Comparison of ENCODE assay signal across 30 cellular contexts in the genomic region with DNA sequence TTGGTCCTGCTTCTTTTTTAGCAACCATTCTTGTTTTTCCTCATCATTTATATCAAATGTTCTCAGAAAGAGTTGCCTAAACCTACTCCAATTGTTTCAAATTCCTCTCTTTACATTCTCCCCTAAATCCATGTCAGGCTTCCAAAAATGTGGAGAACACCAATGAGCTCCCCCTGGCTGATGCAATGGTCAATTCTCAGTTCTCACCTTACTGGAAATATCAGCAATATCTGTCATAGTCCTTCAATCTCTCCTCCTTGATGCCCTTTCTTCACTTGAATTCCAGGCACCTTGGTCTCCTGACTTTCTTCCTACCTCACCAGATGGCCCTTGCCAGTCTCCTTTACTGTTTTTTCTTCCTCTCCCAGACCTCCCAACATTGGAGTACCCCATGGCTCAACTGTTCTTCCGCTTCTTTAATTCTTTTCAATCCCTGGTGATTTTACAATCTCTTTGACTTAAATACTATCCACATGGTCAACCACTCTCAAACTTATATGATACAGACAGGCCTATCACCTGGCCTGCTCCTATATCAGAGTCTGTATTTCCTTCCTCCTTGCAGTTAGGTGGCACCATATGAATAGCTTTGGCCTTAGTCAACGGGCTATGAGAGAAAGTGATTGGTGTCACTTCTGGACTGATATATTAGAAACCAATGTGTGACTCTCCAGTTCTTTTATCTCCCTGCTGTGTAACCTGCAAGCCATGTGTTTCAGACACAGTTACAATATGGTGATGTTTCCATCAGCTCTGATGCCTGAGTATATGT. TPM values are rescaled to one million over a fixed set of nuclear protein-coding genes. Genes with fewer than 3 reads are reported as not detected.
DNase-seq lines count a peak whose midpoint lies in the region; ATAC-seq, FAIRE-seq and TF ChIP-seq lines count a peak whose summit lies in the region.
"Had no signal": no experiment of that assay in that cellular context is flagged by ENCODE, and none has a peak within 500 bp of the region (broad histone marks: within the 10 kb centered on the region; RNA-seq: fewer than 3 reads in every experiment).

No MANE protein-coding gene starts in this region.

- no peak for FAIRE-seq in K562 (lab: Jason Lieb, UNC)
- FAIRE-seq: small intestine had no signal

- no peak overlapping the region for H2BK120ac ChIP-seq in H9 (ENCODE audit: low read depth, low read length, poor library complexity, severe bottlenecking)

- no peak overlapping the region for H2BK5ac ChIP-seq in H9 (ENCODE audit: insufficient read length, low read length)

- no peak overlapping the region for H3K9ac ChIP-seq in H9 (ENCODE audit: extremely low read depth, insufficient read length, low read length)
- no peak overlapping the region for H3K9ac ChIP-seq in K562 (ENCODE audit: insufficient read depth in 1 of 2, low read depth in 2 of 2, low read length in 2 of 2)

- no peaks in the 10 kb centered on the region for H3K79me1 ChIP-seq in H9 (ENCODE audit: insufficient read depth, low read depth, low read length, poor library complexity, severe bottlenecking)

- TF ChIP-seq POLR2A in K562 (conservative IDR thresholded peaks at IDR 0.05), result no peak

- no peaks in the 10 kb centered on the region for H3K36me3 ChIP-seq in K562 (ENCODE audit: control insufficient read depth, insufficient read depth, low read length)
- H3K36me3 ChIP-seq: ascending aorta, right atrium auricular region, upper lobe of left lung had no signal

- H3K9me3 ChIP-seq in H9 (ENCODE audit: control insufficient read depth, low read depth, low read length), result no peaks in the 10 kb centered on the region
- H3K9me3 ChIP-seq in K562 (replicated peaks; ENCODE audit: control insufficient read depth, insufficient read depth, low read depth, low read length), result no peaks in the 10 kb centered on the region
- H3K9me3 ChIP-seq: ascending aorta, Caco-2, right atrium auricular region, upper lobe of left lung had no signal

- H3K36me3 Mint-ChIP-seq in H9 (ENCODE audit: insufficient read depth in 1 of 3, low read depth in 3 of 3), result no peaks in the 10 kb centered on the region
- H3K36me3 Mint-ChIP-seq: CD14-positive monocyte; stimulated activated naive B cell treated with anti-CD40 and anti-IgM and Interleukin-4, amounts not matched to agents 10 μg/mL and 1 μg/mL and 100 μg/mL, for 72 hours had no signal

- H3K4me3 ChIP-seq in K562, result no peak overlapping the region
- H3K4me3 ChIP-seq: ascending aorta, right atrium auricular region, upper lobe of left lung had no signal

- no peak overlapping the region for H3K23ac ChIP-seq in H9 (ENCODE audit: insufficient read length, low read depth, low read length)

- no peak overlapping the region for H4K91ac ChIP-seq in H9 (ENCODE audit: insufficient read length, low read depth, low read length)

- TF ChIP-seq EP300 in K562 (IDR thresholded peaks at IDR 0.05; ENCODE audit: low read length), result no peak

- H3K4me3 Mint-ChIP-seq in H9, result no peak overlapping the region
- H3K4me3 Mint-ChIP-seq: CD14-positive monocyte; effector memory CD8-positive, alpha-beta T cell; neural crest cell; stimulated activated naive B cell treated with anti-CD40 and anti-IgM and Interleukin-4, amounts not matched to agents 10 μg/mL and 1 μg/mL and 100 μg/mL, for 72 hours; T-helper 2 cell treated with Interferon-gamma antibody and Interleukin-4, amounts not matched to agents 5 μg/mL and 100 μg/mL, for 36 hours had no signal

- no peak for DNase-seq in H9
- DNase-seq in K562 (ENCODE audit: extremely low read depth in 1 of 4, low spot score in 3 of 4), result no peak
- DNase-seq in left lobe of liver (ENCODE audit: low spot score), result no peak
- DNase-seq in NCI-H1417 (lab: John Stamatoyannopoulos, UW), result no peak
- DNase-seq in left colon, result no peak
- no peak for DNase-seq in NCI-H2107 (lab: John Stamatoyannopoulos, UW)
- DNase-seq: activated CD4-positive, alpha-beta T cell treated with anti-CD3 and anti-CD28 coated beads, Interleukin-2, amount 50 U/mL, for 48 hours; activated CD4-positive, CD25-positive, alpha-beta regulatory T cell treated with anti-CD3 and anti-CD28 coated beads, Interleukin-2, amount 50 U/mL, for 72 hours; activated gamma-delta T cell treated with Interleukin-2 at 50 U/mL for 16 hours; activated T-cell treated with anti-CD3 and anti-CD28 coated beads, Interleukin-2, amount 50 U/mL, for 48 hours; Caco-2; DND-41; effector memory CD8-positive, alpha-beta T cell; GF-D8; head of caudate nucleus; NCI-H446 treated with DMSO at 0.1 percent for 48 hours; NCI-H82; posterior cingulate gyrus; small intestine; stimulated activated naive B cell treated with anti-CD40 and anti-IgM and Interleukin-4, amounts not matched to agents 10 μg/mL and 1 μg/mL and 100 μg/mL, for 72 hours; upper lobe of left lung had no signal

- TF ChIP-seq CTCF in C4-2B (conservative IDR thresholded peaks at IDR 0.05) (peak; percentile 21; the same call in 1 of the 2 replicates), H9 (conservative IDR thresholded peaks at IDR 0.05) (peak; percentile 41; the same call in 2 of the 3 replicates), K562 (IDR thresholded peaks at IDR 0.05 in 2 of 3, conservative IDR thresholded peaks at IDR 0.05 in 1 of 3; ENCODE audit: insufficient read depth in 2 of 3, low read depth in 1 of 3, low read length in 3 of 3) (peak; percentile 2 to 38 (median 36); a peak in 2 of 6 replicates)

- H3K56ac ChIP-seq in H9 (ENCODE audit: insufficient read length, low read depth, low read length), result no peak overlapping the region

- H3K18ac ChIP-seq in H9 (ENCODE audit: insufficient read length, low read depth, low read length), result no peak overlapping the region

- no peak overlapping the region for H3T11ph ChIP-seq in H9 (ENCODE audit: low read length)

- no peak overlapping the region for H2BK20ac ChIP-seq in H9 (ENCODE audit: low read depth, low read length, poor library complexity, severe bottlenecking)

- no peak overlapping the region for H3K14ac ChIP-seq in H9 (ENCODE audit: insufficient read depth, low read length)

- no peak overlapping the region for H3K4me2 ChIP-seq in H9 (ENCODE audit: insufficient read depth, insufficient read length, low read length)
- H3K4me2 ChIP-seq in K562 (ENCODE audit: insufficient read depth, low read length), result no peak overlapping the region

- POLR2A ChIA-PET in K562 (lab: Yijun Ruan, JAX), result interaction anchor here (0.5 to 0.6 kb wide), 2 partner anchors 26 to 117 kb away, joined by 3 read pairs; no protein-coding TSS in a partner anchor

- H3K4me1 Mint-ChIP-seq in H9, result peaks cover 0 to 4% of the 10 kb centered on the region in 2 experiments; a peak in 1 of 4 replicates
- H3K4me1 Mint-ChIP-seq: CD14-positive monocyte; stimulated activated naive B cell treated with anti-CD40 and anti-IgM and Interleukin-4, amounts not matched to agents 10 μg/mL and 1 μg/mL and 100 μg/mL, for 72 hours had no signal

- H3K27ac ChIP-seq in C4-2B (no peak overlapping the region), H9 (ENCODE audit: insufficient read length, low read depth, low read length) (no peak overlapping the region), K562 (ENCODE audit: extremely low read depth, low read depth, low read length) (no peak overlapping the region)
- H3K27ac ChIP-seq: ascending aorta, right atrium auricular region, upper lobe of left lung had no signal

- H2AFZ ChIP-seq in H9 (ENCODE audit: low read length) (no peak overlapping the region), K562 (ENCODE audit: low read depth, low read length) (no peak overlapping the region)

- BruUV-seq in K562 (replicated peaks; lab: Mats Ljungman, UMichigan), result no TSS peak

- no peaks in the 10 kb centered on the region for H4K20me1 ChIP-seq in H9 (ENCODE audit: control insufficient read depth, insufficient read depth, insufficient read length)
- H4K20me1 ChIP-seq in K562 (replicated peaks; ENCODE audit: control insufficient read depth, insufficient read depth, low read length), result no peaks in the 10 kb centered on the region

- intact Hi-C loops in K562 (cut with micrococcal nuclease), result loop anchor here (2.0 kb wide), 1 partner anchor 75 kb away; no protein-coding TSS in a partner anchor
- intact Hi-C loops in left colon (cut with DNase I, micrococcal nuclease), result no loop called here

- WGBS in H9 (ENCODE audit: extremely low coverage, insufficient read length, low lambda C conversion rate), result no CpG with 5 or more reads among the region's 2 CpGs
- 73% methylated on average over 2 of the region's 2 CpGs for WGBS in K562 (ENCODE audit: insufficient coverage, low coverage, missing lambda C conversion rate)

- no peak overlapping the region for H3K27ac Mint-ChIP-seq in H9
- H3K27ac Mint-ChIP-seq: CD14-positive monocyte; effector memory CD8-positive, alpha-beta T cell; stimulated activated naive B cell treated with anti-CD40 and anti-IgM and Interleukin-4, amounts not matched to agents 10 μg/mL and 1 μg/mL and 100 μg/mL, for 72 hours; T-helper 2 cell treated with Interferon-gamma antibody and Interleukin-4, amounts not matched to agents 5 μg/mL and 100 μg/mL, for 36 hours had no signal

- TF ChIP-seq RAD21 in K562 (CRISPR knock-in tag; conservative IDR thresholded peaks at IDR 0.05 in 1 of 2, IDR thresholded peaks at IDR 0.05 in 1 of 2), result peak in 1 of 2 experiments; percentile 49; a peak in 3 of 4 replicates

- no peak overlapping the region for H2AK5ac ChIP-seq in H9 (ENCODE audit: insufficient read length, low read length)

- no peaks in the 10 kb centered on the region for H3K23me2 ChIP-seq in H9 (ENCODE audit: insufficient read length, low read depth, low read length, poor library complexity, severe bottlenecking)

- no peak overlapping the region for H4K5ac ChIP-seq in H9 (ENCODE audit: insufficient read length, low read depth, low read length)

- ATAC-seq in K562, result peak; percentile 58
- peak; percentile 49 for ATAC-seq in left lobe of liver
- ATAC-seq in GM18498 (IDR thresholded peaks at IDR 0.05; ENCODE audit: unreplicated experiment), result no peak
- no peak for ATAC-seq in left colon
- ATAC-seq: effector memory CD8-positive, alpha-beta T cell; Right ventricle myocardium inferior; stimulated activated naive B cell treated with anti-CD40 and anti-IgM and Interleukin-4, amounts not matched to agents 10 μg/mL and 1 μg/mL and 100 μg/mL, for 72 hours had no signal

- H3K4ac ChIP-seq in H9 (ENCODE audit: low read depth, low read length), result no peak overlapping the region

- in situ Hi-C loops in K562 (cut with MboI), result no loop called here

- H3K27me3 ChIP-seq in H9 (ENCODE audit: insufficient read depth, low read length) (no peaks in the 10 kb centered on the region), K562 (ENCODE audit: control insufficient read depth in 2 of 2, insufficient read depth in 2 of 2, low read length in 2 of 2) (no peaks in the 10 kb centered on the region)
- H3K27me3 ChIP-seq: ascending aorta, right atrium auricular region, upper lobe of left lung had no signal

- no peaks in the 10 kb centered on the region for H3K9me1 ChIP-seq in K562 (ENCODE audit: control insufficient read depth, insufficient read depth, low read length)

- no peak overlapping the region for H2BK15ac ChIP-seq in H9 (ENCODE audit: low read depth, low read length)

- H4K8ac ChIP-seq in H9 (replicated peaks; ENCODE audit: insufficient read length, low read depth, low read length), result no peak overlapping the region

- H3K4me1 ChIP-seq in H9 (ENCODE audit: insufficient read depth, low read length) (no peaks in the 10 kb centered on the region), K562 (replicated peaks in 1 of 2; ENCODE audit: control insufficient read depth in 2 of 2, insufficient read depth in 2 of 2, low read length in 2 of 2) (no peaks in the 10 kb centered on the region)

- no peaks in the 10 kb centered on the region for H3K79me2 ChIP-seq in H9 (ENCODE audit: insufficient read depth, low read length)
- H3K79me2 ChIP-seq in K562 (ENCODE audit: control insufficient read depth, insufficient read depth, low read length), result no peaks in the 10 kb centered on the region

- no peaks in the 10 kb centered on the region for H3K9me3 Mint-ChIP-seq in H9
- H3K9me3 Mint-ChIP-seq: effector memory CD8-positive, alpha-beta T cell; neural crest cell; stimulated activated naive B cell treated with anti-CD40 and anti-IgM and Interleukin-4, amounts not matched to agents 10 μg/mL and 1 μg/mL and 100 μg/mL, for 72 hours; T-helper 2 cell treated with Interferon-gamma antibody and Interleukin-4, amounts not matched to agents 5 μg/mL and 100 μg/mL, for 36 hours had no signal

- 0 out of 2 replicates have a peak, but pooled peaks cover 3% of the 10 kb centered on the region for H3K27me3 Mint-ChIP-seq in H9 (ENCODE audit: low read depth)

- CTCF ChIA-PET in K562 (lab: Yijun Ruan, JAX; ENCODE audit: low intra/inter-chr PET ratio), result interaction anchor here (1.6 kb wide), 1 partner anchor 194 kb away, joined by 5 read pairs; no protein-coding TSS in a partner anchor

- H2BK12ac ChIP-seq in H9 (ENCODE audit: insufficient read length, low read depth, low read length), result no peak overlapping the region

RNA-seq across cellular contexts. Expression of a gene that starts 47.4 kb away (rescaled TPM):
- total RNA-seq in H9 (2021), result 3.7 and 4.7 TPM in 2 replicates
- total RNA-seq in K562 (2011; cell fraction: chromatin; rRNA removed; ENCODE audit: low replicate concordance), result 38.0 and 48.6 TPM in 2 replicates
- total RNA-seq in K562 (2011; cell fraction: nucleolus; rRNA removed), result 45.0 and 46.4 TPM in 2 replicates
- 52.1 and 67.7 TPM in 2 replicates for total RNA-seq in K562 (2011; cell fraction: nucleoplasm; rRNA removed)
- total RNA-seq in K562 (2014; rRNA removed), result 30.0 and 32.4 TPM in 2 replicates
- 43.0 and 50.7 TPM in 2 replicates for total RNA-seq in K562 (2014; rRNA removed; fragmentation: Illumina TruSeq; extraction: Trizol)
- 43.9 and 49.3 TPM in 2 replicates for total RNA-seq in K562 (2015; rRNA removed; fragmentation: Illumina TruSeq; extraction: Trizol)
- 36.4 and 38.3 TPM in 2 replicates for total RNA-seq in K562 (2021)
- polyA plus RNA-seq in K562 (2011; rRNA removed), result 109 and 137 TPM in 2 replicates
- 80.8 and 129 TPM in 2 replicates for polyA plus RNA-seq in K562 (2011; cell fraction: cytosol; rRNA removed)
- polyA plus RNA-seq in K562 (2011; cell fraction: nucleus; rRNA removed), result 57.6 and 71.3 TPM in 2 replicates
- polyA plus RNA-seq in K562 (2012), result 25.3 and 39.5 TPM in 2 replicates
- polyA plus RNA-seq in K562 (2014; fragmentation: Illumina TruSeq; extraction: Trizol), result 34.1 and 41.4 TPM in 2 replicates
- 10 to 100 TPM; 16.1 to 16.5 TPM for polyA plus RNA-seq in K562 (2014; fragmentation: Nextera tagmentation; extraction: Ambion mirVana)
- 30.3 and 31.8 TPM in 2 replicates for polyA plus RNA-seq in K562 (2014; rRNA removed)
- 119 and 144 TPM in 2 replicates for polyA minus RNA-seq in K562 (2011; rRNA and poly(A)+ RNA removed)
- 58.1 and 68.9 TPM in 2 replicates for polyA minus RNA-seq in K562 (2011; cell fraction: cytosol; rRNA and poly(A)+ RNA removed)
- polyA minus RNA-seq in K562 (2011; cell fraction: nucleus; rRNA and poly(A)+ RNA removed), result 39.6 and 59.2 TPM in 2 replicates
- total RNA-seq in left lobe of liver, result 28.4 TPM
- total RNA-seq in left colon, result 10 to 100 TPM in 1 of 2 donors, 1 to 10 TPM in 1; 8.9 to 16.1 TPM
- total RNA-seq: OCI-LY7 had no signal

Comparison
In these comparisons a context has a peak if more than half of its experiments do, and no peak if none do; other contexts are left out.
1. ATAC-seq: peak in K562 (single experiment) and left lobe of liver (single experiment); none in GM18498 (single experiment) and left colon (single experiment).
2. Peak in every context shown above with its lines, with median percentiles within 50 percentile points of each other: CTCF ChIP-seq.